In the genomic region with DNA sequence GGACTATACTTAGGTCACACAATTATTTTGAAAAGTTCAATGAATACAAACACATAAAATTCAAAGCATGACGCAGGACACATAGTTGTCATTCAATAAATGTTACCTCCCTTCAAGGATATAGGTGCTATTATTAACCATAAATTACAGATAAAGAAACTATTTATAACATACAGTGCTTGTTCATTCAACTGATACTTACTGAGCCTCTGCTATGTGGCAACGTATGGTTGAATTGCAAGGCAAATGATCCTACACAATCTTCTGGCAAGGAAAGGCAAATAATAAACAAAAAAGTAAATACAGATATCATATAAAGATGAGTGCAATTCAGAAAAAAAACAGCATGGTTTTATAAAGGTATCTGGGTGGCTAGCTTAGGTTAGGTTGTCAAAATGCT, we compare ENCODE assay signal across 36 cellular contexts.
DNase-seq lines count a peak whose midpoint lies in the region; ATAC-seq, FAIRE-seq and TF ChIP-seq lines count a peak whose summit lies in the region.
"Had no signal": no experiment of that assay in that cellular context is flagged by ENCODE, and none has a peak within 500 bp of the region (broad histone marks: within the 10 kb centered on the region; RNA-seq: fewer than 3 reads in every experiment).

No MANE protein-coding gene starts in this region.

- H4K5ac ChIP-seq in IMR-90 (ENCODE audit: low read depth, low read length) = no peak overlapping the region

- H2BK20ac ChIP-seq in IMR-90 (ENCODE audit: low read depth, low read length) = no peak overlapping the region

- H2BK5ac ChIP-seq in IMR-90 (ENCODE audit: low read depth, low read length, poor library complexity, severe bottlenecking) = no peak overlapping the region

- H3K4me3 ChIP-seq in IMR-90 (ENCODE audit: insufficient read depth, low read depth, low read length) (no peak overlapping the region), LNCaP clone FGC (ENCODE audit: low read depth, low read length) (no peak overlapping the region), small intestine (ENCODE audit: low read depth in 1 of 2, low read length in 2 of 2) (no peak overlapping the region), upper lobe of left lung (no peak overlapping the region)
- H3K4me3 ChIP-seq: A549; BLaER1; BLaER1 treated with 17β-estradiol and CSF1 and Interleukin-3, amounts not matched to agents 10 nM and 100 nM had no signal

- H3K27ac ChIP-seq in C4-2B (peak overlapping the region; percentile 38; the same call in 1 of the 2 replicates), IMR-90 (ENCODE audit: insufficient read depth, low read length) (no peak overlapping the region), small intestine (ENCODE audit: low read depth in 1 of 2, low read length in 1 of 2) (no peak overlapping the region), upper lobe of left lung (no peak overlapping the region)
- H3K27ac ChIP-seq: 22Rv1; A549; BLaER1; BLaER1 treated with 17β-estradiol and CSF1 and Interleukin-3, amounts not matched to agents 10 nM and 100 nM had no signal

- no peaks in the 10 kb centered on the region for H3K27me3 Mint-ChIP-seq in activated CD4-positive, alpha-beta memory T cell treated with anti-CD3 and anti-CD28 coated beads for 36 hours
- H3K27me3 Mint-ChIP-seq: B cell; CD4-positive, alpha-beta T cell; CD4-positive, CD25-positive, alpha-beta regulatory T cell; CD8-positive, alpha-beta memory T cell had no signal

- no peaks in the 10 kb centered on the region for H3K79me1 ChIP-seq in IMR-90 (ENCODE audit: low read depth in 1 of 2, low read length in 2 of 2)

- POLR2A ChIA-PET in IMR-90 (lab: Charles Lee; ENCODE audit: unreplicated experiment) = no interaction called here
- POLR2A ChIA-PET in activated CD4-positive, alpha-beta memory T cell treated with anti-CD3 and anti-CD28 coated beads for 36 hours (lab: Charles Lee) = no interaction called here
- POLR2A ChIA-PET in HEK293T (lab: Yijun Ruan, JAX) = no interaction called here

- dilution Hi-C loops in IMR-90 (cut with HindIII; ENCODE audit: low sequenced_read_pairs, unreplicated experiment) = no loop called here

- H3K36me3 Mint-ChIP-seq in activated CD4-positive, alpha-beta memory T cell treated with anti-CD3 and anti-CD28 coated beads for 36 hours = no peaks in the 10 kb centered on the region
- H3K36me3 Mint-ChIP-seq: CD14-positive monocyte; CD4-positive, alpha-beta memory T cell; CD4-positive, CD25-positive, alpha-beta regulatory T cell; CD8-positive, alpha-beta T cell had no signal

- no peak overlapping the region for H2AFZ ChIP-seq in IMR-90 (replicated peaks; ENCODE audit: low read length, poor library complexity)

- H3K14ac ChIP-seq in IMR-90 (replicated peaks; ENCODE audit: low read depth, low read length) = no peak overlapping the region

- no TSS peak for BruUV-seq in IMR-90 (replicated peaks; lab: Mats Ljungman, UMichigan)

- no peak overlapping the region for H3K23ac ChIP-seq in IMR-90 (ENCODE audit: low read depth, low read length)

- TF ChIP-seq CTCF in C4-2B (conservative IDR thresholded peaks at IDR 0.05) = no peak
- no peak for TF ChIP-seq CTCF in IMR-90 (conservative IDR thresholded peaks at IDR 0.05; ENCODE audit: low read depth, low read length)
- TF ChIP-seq CTCF in LNCaP clone FGC (IDR thresholded peaks at IDR 0.05; ENCODE audit: control insufficient read depth, extremely low read depth, insufficient read depth) = no peak
- TF ChIP-seq CTCF in upper lobe of left lung (IDR thresholded peaks at IDR 0.05) = no peak

- H3K27me3 ChIP-seq in IMR-90 (ENCODE audit: control insufficient read depth, insufficient read depth, low read length) (no peaks in the 10 kb centered on the region), small intestine (ENCODE audit: control insufficient read depth in 2 of 2, insufficient read depth in 2 of 2, low read length in 2 of 2) (no peaks in the 10 kb centered on the region), upper lobe of left lung (no peaks in the 10 kb centered on the region)
- H3K27me3 ChIP-seq: BE2C; BLaER1; BLaER1 treated with 17β-estradiol and CSF1 and Interleukin-3, amounts not matched to agents 10 nM and 100 nM had no signal

- TF ChIP-seq POLR2A in IMR-90 (IDR thresholded peaks at IDR 0.05; ENCODE audit: low read depth, low read length) = no peak
- no peak for TF ChIP-seq POLR2A in upper lobe of left lung (IDR thresholded peaks at IDR 0.05)

- H2AK9ac ChIP-seq in IMR-90 (replicated peaks; ENCODE audit: low read depth, low read length, poor library complexity) = no peak overlapping the region

- no peak for TF ChIP-seq RAD21 in IMR-90 (IDR thresholded peaks at IDR 0.05; ENCODE audit: low read length)

- in situ Hi-C loops in IMR-90 (cut with MboI; ENCODE audit: low sequenced_read_pairs) = no loop called here

- H3K4me1 Mint-ChIP-seq in activated CD4-positive, alpha-beta memory T cell treated with anti-CD3 and anti-CD28 coated beads for 36 hours (ENCODE audit: low read depth) = no peaks in the 10 kb centered on the region
- H3K4me1 Mint-ChIP-seq: B cell; CD14-positive monocyte; CD4-positive, alpha-beta memory T cell; CD4-positive, CD25-positive, alpha-beta regulatory T cell; CD8-positive, alpha-beta memory T cell had no signal

- TF ChIP-seq EP300 in upper lobe of left lung (IDR thresholded peaks at IDR 0.05) = no peak

- H3K27ac Mint-ChIP-seq in activated CD4-positive, alpha-beta memory T cell treated with anti-CD3 and anti-CD28 coated beads for 36 hours = no peak overlapping the region
- H3K27ac Mint-ChIP-seq: B cell; CD14-positive monocyte; CD4-positive, alpha-beta memory T cell; CD4-positive, alpha-beta T cell; CD4-positive, CD25-positive, alpha-beta regulatory T cell; CD8-positive, alpha-beta memory T cell; CD8-positive, alpha-beta T cell had no signal

- H3K36me3 ChIP-seq in IMR-90 (ENCODE audit: control insufficient read depth, insufficient read depth, low read length) = no peaks in the 10 kb centered on the region
- H3K36me3 ChIP-seq in small intestine (ENCODE audit: control insufficient read depth in 2 of 2, insufficient read depth in 2 of 2, low read length in 2 of 2) = no peaks in the 10 kb centered on the region
- no peaks in the 10 kb centered on the region for H3K36me3 ChIP-seq in upper lobe of left lung
- H3K36me3 ChIP-seq: BLaER1; BLaER1 treated with 17β-estradiol and CSF1 and Interleukin-3, amounts not matched to agents 10 nM and 100 nM had no signal

- DNase-seq in IMR-90 (no peak), LNCaP clone FGC (ENCODE audit: low read depth) (peak; percentile 56), small intestine (peak; percentile 64), HEK293T (ENCODE audit: extremely low spot score) (no peak), upper lobe of left lung (no peak), left ventricle myocardium superior (no peak)
- DNase-seq in activated CD4-positive, alpha-beta memory T cell treated with anti-CD3 and anti-CD28 coated beads for 36 hours = no peak
- DNase-seq: 8988T; ACHN; AML-193; BE2C; C1 segment of cervical spinal cord; Caco-2; Calu3; CD4-positive, alpha-beta memory T cell; CD4-positive, alpha-beta T cell; CD4-positive, CD25-positive, alpha-beta regulatory T cell; CD8-positive, alpha-beta memory T cell; CD8-positive, alpha-beta T cell; COR-L47; DMS 273 treated with DMSO at 0.1 percent for 48 hours; DMS153; DMS53; DMS79; DMS79 treated with DMSO at 0.1 percent for 48 hours; DND-41; EL had no signal

- no peak overlapping the region for H2AK5ac ChIP-seq in IMR-90 (ENCODE audit: low read depth, low read length)

- H3K9me1 ChIP-seq in IMR-90 (ENCODE audit: insufficient read depth, low read length) = no peaks in the 10 kb centered on the region

- H3K9me3 ChIP-seq in IMR-90 (ENCODE audit: control insufficient read depth, insufficient read depth, low read length) (no peaks in the 10 kb centered on the region), small intestine (ENCODE audit: control insufficient read depth, low read depth) (no peaks in the 10 kb centered on the region), upper lobe of left lung (no peaks in the 10 kb centered on the region)
- H3K9me3 ChIP-seq: A549; BE2C; BLaER1; BLaER1 treated with 17β-estradiol and CSF1 and Interleukin-3, amounts not matched to agents 10 nM and 100 nM; Caco-2 had no signal

- ATAC-seq in IMR-90 (ENCODE audit: low read depth) = no peak
- no peak for ATAC-seq in upper lobe of left lung (ENCODE audit: low FRiP score in 2 of 2)
- ATAC-seq in left ventricle myocardium superior = no peak
- ATAC-seq: A549; CD8-positive, alpha-beta T cell had no signal

- CTCF ChIA-PET in IMR-90 (lab: Yijun Ruan, JAX) (no interaction called here), HEK293T (lab: Yijun Ruan, JAX) (no interaction called here)
- CTCF ChIA-PET in activated CD4-positive, alpha-beta memory T cell treated with anti-CD3 and anti-CD28 coated beads for 36 hours (lab: Charles Lee) = no interaction called here

- no peak overlapping the region for H4K91ac ChIP-seq in IMR-90 (ENCODE audit: insufficient read depth, low read depth, low read length)

- H3K9me3 Mint-ChIP-seq in activated CD4-positive, alpha-beta memory T cell treated with anti-CD3 and anti-CD28 coated beads for 36 hours = no peaks in the 10 kb centered on the region

- H4K8ac ChIP-seq in IMR-90 (ENCODE audit: low read depth in 2 of 2, low read length in 2 of 2) = no peak overlapping the region

- H2BK15ac ChIP-seq in IMR-90 (ENCODE audit: low read depth, low read length) = 0 out of 3 replicates have a peak overlapping the region, but pooled peaks have one; percentile 62

- no peak overlapping the region for H3K56ac ChIP-seq in IMR-90 (ENCODE audit: extremely low read depth, insufficient read depth, low read length)

- intact Hi-C loops in IMR-90 (cut with micrococcal nuclease) = no loop called here
- intact Hi-C loops in activated CD4-positive, alpha-beta memory T cell treated with anti-CD3 and anti-CD28 coated beads for 36 hours (cut with micrococcal nuclease) = no loop called here
- intact Hi-C loops in left ventricle myocardium superior (cut with micrococcal nuclease) = no loop called here

- no peaks in the 10 kb centered on the region for H4K20me1 ChIP-seq in IMR-90 (ENCODE audit: insufficient read depth, low read length)
- H4K20me1 ChIP-seq: BLaER1; BLaER1 treated with 17β-estradiol and CSF1 and Interleukin-3, amounts not matched to agents 10 nM and 100 nM had no signal

- H3K4me1 ChIP-seq in IMR-90 (ENCODE audit: control insufficient read depth, insufficient read depth, low read length) = peaks cover 4% of the 10 kb centered on the region
- peaks cover 0 to 6% of the 10 kb centered on the region in 2 donors for H3K4me1 ChIP-seq in small intestine (ENCODE audit: control insufficient read depth in 2 of 2, insufficient read depth in 1 of 2, low read depth in 1 of 2, low read length in 1 of 2)
- H3K4me1 ChIP-seq in upper lobe of left lung = no peaks in the 10 kb centered on the region
- H3K4me1 ChIP-seq: A549; BLaER1; BLaER1 treated with 17β-estradiol and CSF1 and Interleukin-3, amounts not matched to agents 10 nM and 100 nM had no signal

- no peak overlapping the region for H3K18ac ChIP-seq in IMR-90 (ENCODE audit: low read depth, low read length)

- H3K4ac ChIP-seq in IMR-90 (ENCODE audit: low read depth, low read length) = no peak overlapping the region

- H3K4me3 Mint-ChIP-seq in activated CD4-positive, alpha-beta memory T cell treated with anti-CD3 and anti-CD28 coated beads for 36 hours = no peak overlapping the region
- H3K4me3 Mint-ChIP-seq: B cell; CD14-positive monocyte; CD4-positive, alpha-beta memory T cell; CD4-positive, alpha-beta T cell; CD4-positive, CD25-positive, alpha-beta regulatory T cell; CD8-positive, alpha-beta memory T cell; CD8-positive, alpha-beta T cell had no signal

- FAIRE-seq in small intestine (lab: Jason Lieb, UNC) = no peak
- FAIRE-seq: A204.1, A549, D721Med had no signal

- H3K9ac ChIP-seq in IMR-90 (ENCODE audit: low read depth, low read length) = no peak overlapping the region
- H3K9ac ChIP-seq: BLaER1; BLaER1 treated with 17β-estradiol and CSF1 and Interleukin-3, amounts not matched to agents 10 nM and 100 nM had no signal

- H3K4me2 ChIP-seq in IMR-90 (ENCODE audit: low read depth, low read length) = no peak overlapping the region
- H3K4me2 ChIP-seq: A549; BLaER1; BLaER1 treated with 17β-estradiol and CSF1 and Interleukin-3, amounts not matched to agents 10 nM and 100 nM had no signal

- H2BK120ac ChIP-seq in IMR-90 (ENCODE audit: low read depth, low read length) = no peak overlapping the region

- WGBS in IMR-90 (ENCODE audit: extremely low coverage in 2 of 2, insufficient read length in 1 of 2), 2 experiments = no CpG with 5 or more reads among the region's 2 CpGs
- WGBS in small intestine, 3 donors = 22 to 59% (median 32%) methylated on average over 2 of the region's 2 CpGs
- 76 to 90% methylated on average over 2 of the region's 2 CpGs for WGBS in upper lobe of left lung, 2 donors

Comparison
In these comparisons a context has a peak if more than half of its experiments do, and no peak if none do; other contexts are left out.
1. DNase-seq: peak in LNCaP clone FGC (single experiment) and small intestine (single experiment); none in IMR-90 (single experiment), activated CD4-positive, alpha-beta memory T cell treated with anti-CD3 and anti-CD28 coated beads for 36 hours (single experiment), HEK293T (single experiment), upper lobe of left lung (0 of 2) and left ventricle myocardium superior (single experiment).